ENCODE assay signal across 9 cellular contexts in the genomic region with DNA sequence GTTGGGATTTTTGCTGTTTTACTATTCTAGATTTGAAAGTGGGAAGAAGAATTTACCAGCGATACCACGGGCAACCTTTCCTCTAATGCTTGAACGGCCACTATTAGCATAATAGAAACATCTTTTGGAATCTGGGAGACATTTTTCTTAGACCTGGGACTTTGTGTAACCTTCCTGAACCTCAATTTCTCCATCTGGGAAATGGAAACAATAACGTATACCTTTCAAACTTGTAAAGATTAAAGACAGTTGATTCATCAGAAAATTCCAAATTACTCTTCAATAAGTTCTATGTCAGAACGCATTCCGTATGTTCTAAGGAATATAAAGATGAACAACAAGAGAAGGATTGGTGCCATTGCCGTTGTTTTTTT. TPM values are rescaled to one million over a fixed set of nuclear protein-coding genes. Genes with fewer than 3 reads are reported as not detected.
DNase-seq lines count a peak whose midpoint lies in the region; ATAC-seq and TF ChIP-seq lines count a peak whose summit lies in the region.
"Had no signal": no experiment of that assay in that cellular context is flagged by ENCODE, and none has a peak within 500 bp of the region (broad histone marks: within the 10 kb centered on the region; RNA-seq: fewer than 3 reads in every experiment).

No MANE protein-coding gene starts in this region.

- H3K36me3 ChIP-seq in heart left ventricle (no peaks in the 10 kb centered on the region), mucosa of rectum (ENCODE audit: control insufficient read depth in 2 of 2, insufficient read depth in 2 of 2, low read length in 2 of 2) (no peaks in the 10 kb centered on the region), uterus (no peaks in the 10 kb centered on the region)

- TF ChIP-seq CTCF in heart left ventricle (IDR thresholded peaks at IDR 0.05) (no peak), chondrocyte (IDR thresholded peaks at IDR 0.05) (no peak), uterus (IDR thresholded peaks at IDR 0.05) (no peak)

- peak overlapping the region; percentile 82 for H3K27ac Mint-ChIP-seq in chondrocyte (ENCODE audit: unreplicated experiment)

- peak overlapping the region; percentile 85 to 95 (median 93) for H3K27ac ChIP-seq in heart left ventricle
- peak overlapping the region; percentile 81 to 90 for H3K27ac ChIP-seq in mucosa of rectum (ENCODE audit: low read depth in 2 of 2, low read length in 2 of 2)
- H3K27ac ChIP-seq in uterus = peak overlapping the region; percentile 95

- peaks cover 12% of the 10 kb centered on the region for H3K9me3 Mint-ChIP-seq in chondrocyte (ENCODE audit: low read depth)

- H3K27me3 Mint-ChIP-seq in chondrocyte (ENCODE audit: low read depth) = peaks cover 3% of the 10 kb centered on the region

- H3K27me3 ChIP-seq in heart left ventricle (no peaks in the 10 kb centered on the region), mucosa of rectum (ENCODE audit: control insufficient read depth in 2 of 2, insufficient read depth in 2 of 2, low read length in 2 of 2) (no peaks in the 10 kb centered on the region), uterus (no peaks in the 10 kb centered on the region)

- peak overlapping the region; percentile 51 to 83 (median 74) for H3K4me3 ChIP-seq in heart left ventricle
- peak overlapping the region; percentile 90 to 91 for H3K4me3 ChIP-seq in mucosa of rectum (ENCODE audit: low read length in 2 of 2)
- H3K4me3 ChIP-seq in uterus = peak overlapping the region; percentile 67 to 74

- H3K36me3 Mint-ChIP-seq in chondrocyte (ENCODE audit: low read depth) = peaks cover 3% of the 10 kb centered on the region

- H3K4me3 Mint-ChIP-seq in chondrocyte (ENCODE audit: unreplicated experiment) = peak overlapping the region; percentile 82

- WGBS in heart left ventricle, 4 donors = 53 to 73% (median 55%) methylated on average over 7 of the region's 7 CpGs

- DNase-seq in heart left ventricle = no peak
- DNase-seq in Right ventricle myocardium inferior (ENCODE audit: missing footprints) = no peak
- no peak for DNase-seq in chondrocyte (ENCODE audit: low spot score)
- no peak for DNase-seq in uterus
- DNase-seq in HPDE6-E6E7 (ENCODE audit: extremely low spot score) = no peak
- DNase-seq in activated CD4-positive, alpha-beta T cell treated with anti-CD3 and anti-CD28 coated beads, Interleukin-2, amount 50 U/mL, for 1 hour = no peak
- DNase-seq in putamen (ENCODE audit: low spot score) = no peak
- DNase-seq: DND-41 had no signal

- no peak for ATAC-seq in heart left ventricle
- ATAC-seq in Right ventricle myocardium inferior = no peak

- intact Hi-C loops in heart left ventricle (cut with DNase I) = loop anchor here in 1 of 10 donors (10.0 kb wide), 1 partner anchor 211 kb away; no protein-coding TSS in a partner anchor
- intact Hi-C loops in Right ventricle myocardium inferior (cut with DNase I) = loop anchor here (2.0 kb wide), 1 partner anchor 227 kb away; no protein-coding TSS in a partner anchor
- intact Hi-C loops in uterus (cut with DNase I; ENCODE audit: low total_unique reads) = no loop called here

- peaks cover 0 to 17% (median 4%) of the 10 kb centered on the region in 12 donors for H3K4me1 ChIP-seq in heart left ventricle
- H3K4me1 ChIP-seq in mucosa of rectum (ENCODE audit: control insufficient read depth in 2 of 2, insufficient read depth in 2 of 2, low read length in 2 of 2) = peaks cover 4 to 5% of the 10 kb centered on the region in 2 donors
- H3K4me1 ChIP-seq in uterus = no peaks in the 10 kb centered on the region

- no peaks in the 10 kb centered on the region for H3K9me3 ChIP-seq in heart left ventricle
- no peaks in the 10 kb centered on the region for H3K9me3 ChIP-seq in mucosa of rectum (ENCODE audit: control insufficient read depth in 2 of 2, low read length in 2 of 2)
- no peaks in the 10 kb centered on the region for H3K9me3 ChIP-seq in uterus

- peak overlapping the region; percentile 85 to 87 for H3K9ac ChIP-seq in mucosa of rectum (ENCODE audit: low read depth in 1 of 2, low read length in 2 of 2)

- H3K4me1 Mint-ChIP-seq in chondrocyte (ENCODE audit: low read depth) = peaks cover 11% of the 10 kb centered on the region

- TF ChIP-seq POLR2A in heart left ventricle (IDR thresholded peaks at IDR 0.05) (no peak), uterus (IDR thresholded peaks at IDR 0.05) (no peak)

RNA-seq across cellular contexts. Expression of gene RNLS, which starts 0.5 kb away (rescaled TPM):
- total RNA-seq in heart left ventricle (10 to 100 TPM in 7 of 9 donors, 1 to 10 TPM in 2; 8.7 to 30.7 (median 16.7) TPM), Right ventricle myocardium inferior (20.6 TPM), chondrocyte (5.1 to 5.8 TPM (median 5.3 TPM) in 3 replicates), uterus (10 to 100 TPM in 3 of 4 donors, 1 to 10 TPM in 1; 8.7 to 19.7 (median 12.9) TPM)
- 1 to 10 TPM; 6.6 to 6.8 TPM for polyA plus RNA-seq in heart left ventricle

RNA-seq across cellular contexts. Expression of gene LIPJ, which starts 3.0 kb away (rescaled TPM):
- total RNA-seq in heart left ventricle (not detected), Right ventricle myocardium inferior (not detected), chondrocyte (not detected in 3 replicates), uterus (1 to 10 TPM in 1 of 4 donors, under 1 TPM in 2, not detected in 1; 0.48 to 1.2 (median 0.59) TPM)
- polyA plus RNA-seq in heart left ventricle = under 1 TPM in 1 of 2 donors, not detected in 1; 0.03 TPM
